ENCODE assay signal across 8 cellular contexts in the genomic region with DNA sequence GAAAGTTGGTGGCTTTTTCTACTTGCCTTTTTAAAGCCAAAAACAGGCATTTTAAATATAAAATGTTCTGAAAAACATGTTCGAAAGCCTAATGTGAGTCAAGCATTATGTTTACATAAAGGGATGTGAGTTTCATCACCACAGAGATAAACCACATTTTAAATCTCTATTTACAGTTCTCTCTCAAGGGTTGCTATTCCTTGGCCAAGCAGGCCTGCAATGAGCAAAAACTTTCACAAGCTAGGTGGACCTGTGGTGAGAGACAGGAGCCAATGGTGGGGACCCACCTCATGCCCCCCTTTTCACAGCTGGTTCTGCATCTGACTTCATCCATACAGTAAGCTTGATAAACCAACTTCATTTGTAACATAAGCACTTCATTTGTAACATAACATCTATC.
A peak's percentile ranks its signal among the peaks of the same experiment; 100 is the strongest.
DNase-seq lines count a peak whose midpoint lies in the region; ATAC-seq, FAIRE-seq and TF ChIP-seq lines count a peak whose summit lies in the region.

No MANE protein-coding gene starts in this region.

- in situ Hi-C loops in ACHN (cut with HindIII; ENCODE audit: low pct_ligation_motif_present, low pct_unique_long_range_greater_than_20kb, low sequenced_read_pairs), result no loop called here

- FAIRE-seq in astrocyte (lab: Jason Lieb, UNC) (no peak), RCC 7860 (lab: Jason Lieb, UNC) (no peak)

- H3K27me3 Mint-ChIP-seq in astrocyte (ENCODE audit: low read depth, unreplicated experiment), result no peaks in the 10 kb centered on the region

- no peaks in the 10 kb centered on the region for H3K27me3 ChIP-seq in astrocyte (ENCODE audit: insufficient read depth, low read length)

- H3K36me3 Mint-ChIP-seq in astrocyte (ENCODE audit: low read depth, unreplicated experiment), result peaks cover 12% of the 10 kb centered on the region

- peaks cover 40% of the 10 kb centered on the region for H4K20me1 ChIP-seq in astrocyte (ENCODE audit: insufficient read depth, low read length)

- peaks cover 41% of the 10 kb centered on the region for H3K4me1 Mint-ChIP-seq in astrocyte (ENCODE audit: low read depth, unreplicated experiment)

- peak overlapping the region; percentile 46 for H3K4me2 ChIP-seq in astrocyte (ENCODE audit: low read length)

- no peaks in the 10 kb centered on the region for H3K9me3 Mint-ChIP-seq in astrocyte (ENCODE audit: unreplicated experiment)

- no peak overlapping the region for H3K9ac ChIP-seq in astrocyte (ENCODE audit: low read length)

- H3K27ac ChIP-seq in astrocyte (ENCODE audit: low read depth, low read length), result peak overlapping the region; percentile 36

- peaks cover 100% of the 10 kb centered on the region for H3K79me2 ChIP-seq in astrocyte (ENCODE audit: insufficient read depth, low read length)

- no peak overlapping the region for H3K27ac Mint-ChIP-seq in astrocyte (ENCODE audit: unreplicated experiment)

- no peak overlapping the region for H3K4me3 ChIP-seq in astrocyte (ENCODE audit: insufficient read depth, low read depth, low read length)

- no peaks in the 10 kb centered on the region for H3K9me3 ChIP-seq in astrocyte (ENCODE audit: insufficient read depth, low read depth, low read length)

- H3K4me1 ChIP-seq in astrocyte (ENCODE audit: insufficient read depth, low read length), result peaks cover 18% of the 10 kb centered on the region

- peak; percentile 66 for ATAC-seq in GM21360 (IDR thresholded peaks at IDR 0.05; ENCODE audit: unreplicated experiment)
- peak; percentile 63 for ATAC-seq in HG03520 (IDR thresholded peaks at IDR 0.05; ENCODE audit: unreplicated experiment)

- no peaks in the 10 kb centered on the region for H3K36me3 ChIP-seq in astrocyte (ENCODE audit: insufficient read depth, low read length)

- H3K4me3 Mint-ChIP-seq in astrocyte (ENCODE audit: unreplicated experiment), result no peak overlapping the region

- H2AFZ ChIP-seq in astrocyte (ENCODE audit: low read depth, low read length), result no peak overlapping the region

- TF ChIP-seq CTCF in astrocyte (IDR thresholded peaks at IDR 0.05; ENCODE audit: insufficient read depth, low read depth, low read length), result no peak

- DNase-seq in EL (peak; percentile 60), astrocyte (ENCODE audit: low read depth) (peak; percentile 79), RCC 7860 (ENCODE audit: low spot score) (no peak), GM19238 (ENCODE audit: insufficient read length, low spot score) (no peak), ACHN (no peak)
- peak; percentile 15 to 20 for DNase-seq in stimulated activated CD4-positive, alpha-beta T cell treated with anti-CD3 and anti-CD28 coated beads, Interleukin-2, amount 100 ng/mL, for 48 hours

Comparison
In these comparisons a context has a peak if more than half of its experiments do, and no peak if none do; other contexts are left out.
1. DNase-seq: peak in EL (single experiment), astrocyte (single experiment) and stimulated activated CD4-positive, alpha-beta T cell treated with anti-CD3 and anti-CD28 coated beads, Interleukin-2, amount 100 ng/mL, for 48 hours (2 of 2); none in RCC 7860 (single experiment), GM19238 (single experiment) and ACHN (single experiment).